In the genomic region with DNA sequence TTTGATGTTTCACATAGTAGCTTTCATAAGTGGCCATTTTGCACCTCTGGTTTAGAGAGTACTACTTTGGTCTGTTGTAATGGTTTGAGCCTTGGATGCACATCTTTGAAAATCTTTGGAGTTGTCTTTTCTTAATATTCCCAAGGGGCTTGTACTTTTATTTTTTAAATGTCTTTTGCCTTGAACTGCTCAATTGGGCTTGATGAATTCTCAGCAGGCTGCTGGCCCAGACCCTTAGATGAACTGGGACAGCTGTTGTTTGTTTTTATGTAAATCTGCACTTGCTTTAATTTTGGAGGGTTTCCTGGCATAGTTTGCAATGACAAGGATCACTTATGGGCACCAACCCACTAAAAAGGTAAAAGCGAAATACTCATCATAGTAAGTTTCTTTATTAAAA, we compare ENCODE assay signal across 16 cellular contexts. TPM values are rescaled to one million over a fixed set of nuclear protein-coding genes. Genes with fewer than 3 reads are reported as not detected.
DNase-seq lines count a peak whose midpoint lies in the region; ATAC-seq and TF ChIP-seq lines count a peak whose summit lies in the region.
"Had no signal": no experiment of that assay in that cellular context is flagged by ENCODE, and none has a peak within 500 bp of the region (broad histone marks: within the 10 kb centered on the region; RNA-seq: fewer than 3 reads in every experiment).

No MANE protein-coding gene starts in this region.

- intact Hi-C loops in Right ventricle myocardium inferior (cut with DNase I) (no loop called here), right cardiac atrium (cut with DNase I) (no loop called here), heart right ventricle (cut with DNase I) (no loop called here), aorta (cut with DNase I) (no loop called here)

- no peak overlapping the region for H3K27ac ChIP-seq in right cardiac atrium (ENCODE audit: low read length)
- peak overlapping the region in 5 of 10 donors; percentile 8 to 58 (median 38) for H3K27ac ChIP-seq in heart right ventricle
- H3K27ac ChIP-seq in aorta (ENCODE audit: low read depth in 1 of 2, low read length in 2 of 2) = peak overlapping the region; percentile 38 to 70
- H3K27ac ChIP-seq: RWPE1 had no signal

- TF ChIP-seq CTCF in heart right ventricle (IDR thresholded peaks at IDR 0.05) = no peak

- H3K9me3 ChIP-seq in right cardiac atrium (ENCODE audit: control insufficient read depth, low read length) = no peaks in the 10 kb centered on the region
- no peaks in the 10 kb centered on the region for H3K9me3 ChIP-seq in heart right ventricle
- no peaks in the 10 kb centered on the region for H3K9me3 ChIP-seq in aorta (ENCODE audit: control insufficient read depth, low read length)

- no peak overlapping the region for H3K4me3 ChIP-seq in right cardiac atrium (ENCODE audit: low read length)
- H3K4me3 ChIP-seq in heart right ventricle = no peak overlapping the region
- no peak overlapping the region for H3K4me3 ChIP-seq in aorta (ENCODE audit: low read length in 2 of 2)

- H3K4me1 ChIP-seq in right cardiac atrium (ENCODE audit: control insufficient read depth, insufficient read depth, low read length) (peaks cover 3% of the 10 kb centered on the region), heart right ventricle (peaks cover 3 to 57% (median 26%) of the 10 kb centered on the region in 9 donors), aorta (ENCODE audit: control insufficient read depth in 1 of 2, insufficient read depth in 2 of 2, low read length in 2 of 2) (peaks cover 3 to 9% of the 10 kb centered on the region in 2 donors)

- peak; percentile 74 for ATAC-seq in Right ventricle myocardium inferior
- no peak for ATAC-seq in right cardiac atrium
- peak in 7 of 8 donors; percentile 26 to 68 (median 43) for ATAC-seq in heart right ventricle
- ATAC-seq in aorta (ENCODE audit: low FRiP score) = no peak
- ATAC-seq in HG03378 (IDR thresholded peaks at IDR 0.05; ENCODE audit: unreplicated experiment) = no peak

- H3K27me3 ChIP-seq in right cardiac atrium (ENCODE audit: control insufficient read depth, insufficient read depth) (no peaks in the 10 kb centered on the region), heart right ventricle (no peaks in the 10 kb centered on the region), aorta (ENCODE audit: control insufficient read depth in 1 of 2, insufficient read depth in 2 of 2, low read length in 1 of 2) (no peaks in the 10 kb centered on the region)

- H3K36me3 ChIP-seq in heart right ventricle (no peaks in the 10 kb centered on the region), aorta (ENCODE audit: control insufficient read depth in 1 of 2, insufficient read depth in 2 of 2, low read length in 1 of 2) (no peaks in the 10 kb centered on the region)

- DNase-seq in Right ventricle myocardium inferior (ENCODE audit: missing footprints) (no peak), right cardiac atrium (no peak), NCI-H446 treated with DMSO at 0.1 percent for 48 hours (lab: John Stamatoyannopoulos, UW) (peak; percentile 38), heart right ventricle (no peak), aorta (no peak), NCI-H345 (lab: John Stamatoyannopoulos, UW) (no peak)
- DNase-seq in central memory CD4-positive, alpha-beta T cell = no peak
- DNase-seq: DMS153, GOT3, KBM-7, NCI-H1048, NCI-H1694, NCI-H510A treated with DMSO at 0.1 percent for 48 hours had no signal

- 86% methylated on average over 1 of the region's 1 CpG for WGBS in right cardiac atrium
- 79 to 83% methylated on average over 1 of the region's 1 CpG for WGBS in heart right ventricle, 2 donors
- WGBS in aorta, 2 donors = 87 to 98% methylated on average over 1 of the region's 1 CpG

RNA-seq across cellular contexts. Expression of gene NGF, which starts 24.9 kb away (rescaled TPM):
- 4.9 TPM for total RNA-seq in Right ventricle myocardium inferior
- 1 to 10 TPM; 3.3 to 7.4 (median 5.6) TPM for total RNA-seq in right cardiac atrium
- polyA plus RNA-seq in right cardiac atrium = 17.4 TPM
- total RNA-seq in heart right ventricle = 1 to 10 TPM; 1.8 to 5.3 (median 2.9) TPM
- polyA plus RNA-seq in heart right ventricle = 10 to 100 TPM in 1 of 2 donors, 1 to 10 TPM in 1; 5.9 to 21.6 TPM
- 10 to 100 TPM; 10.2 to 17.2 TPM for total RNA-seq in aorta
- 10 to 100 TPM; 14.0 to 39.7 TPM for polyA plus RNA-seq in aorta
- total RNA-seq: SK-MEL-5 had no signal

Comparison
In these comparisons a context has a peak if more than half of its experiments do, and no peak if none do; other contexts are left out.
1. ATAC-seq: peak in Right ventricle myocardium inferior (single experiment) and heart right ventricle (7 of 8); none in right cardiac atrium (0 of 2), aorta (single experiment) and HG03378 (single experiment).